ENCODE assay signal across 8 cellular contexts in the genomic region with DNA sequence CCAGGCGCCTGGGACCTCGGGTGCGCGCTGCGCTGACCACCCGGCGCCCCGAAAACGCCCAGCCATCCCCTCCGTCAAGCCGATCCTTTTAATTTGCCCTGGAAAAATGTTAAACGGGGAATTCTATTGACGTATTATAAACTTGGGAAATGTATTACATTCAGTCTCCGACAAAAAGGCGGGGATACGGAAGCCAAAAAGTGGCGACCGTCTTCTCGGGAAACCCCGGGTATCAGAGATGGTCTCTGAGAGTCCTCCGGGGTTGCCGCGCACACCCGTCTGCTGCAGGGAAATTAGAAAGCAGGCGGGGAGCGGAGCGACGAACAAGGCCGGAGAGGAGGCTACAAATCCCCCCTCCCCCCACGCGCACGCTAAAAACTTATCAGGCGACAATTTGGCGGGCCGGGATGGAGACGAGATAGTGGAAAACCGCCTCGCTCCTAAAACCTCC. TPM values are rescaled to one million over a fixed set of nuclear protein-coding genes. Genes with fewer than 3 reads are reported as not detected.
DNase-seq lines count a peak whose midpoint lies in the region; ATAC-seq, FAIRE-seq and TF ChIP-seq lines count a peak whose summit lies in the region.

No MANE protein-coding gene starts in this region.

- no peak for TF ChIP-seq EP300 in A549 (IDR thresholded peaks at IDR 0.05)

- FAIRE-seq in A549 (lab: Jason Lieb, UNC): no peak
- peak; percentile 73 for FAIRE-seq in HTR-8/SVneo (lab: Jason Lieb, UNC)
- FAIRE-seq in bronchial epithelial cell (lab: Jason Lieb, UNC): no peak

- POLR2A ChIA-PET in A549 (lab: Yijun Ruan, JAX): interaction anchor here (0.9 to 1.4 kb wide), 2 partner anchors 34 to 283 kb away, joined by 3 to 4 read pairs; no protein-coding TSS in a partner anchor

- TF ChIP-seq POLR2A in A549 (IDR thresholded peaks at IDR 0.05; ENCODE audit: low read length): no peak

- no peak for TF ChIP-seq RAD21 in A549 (conservative IDR thresholded peaks at IDR 0.05 in 1 of 2, IDR thresholded peaks at IDR 0.05 in 1 of 2)

- TF ChIP-seq CTCF in A549 (IDR thresholded peaks at IDR 0.05) (no peak), bronchial epithelial cell (IDR thresholded peaks at IDR 0.05; ENCODE audit: insufficient read depth, low read length, severe bottlenecking) (no peak)

- 3% methylated on average over 29 of the region's 38 CpGs for WGBS in A549 (ENCODE audit: missing lambda C conversion rate)
- 0% methylated on average over 13 to 19 of the region's 38 CpGs for WGBS in mesodermal cell (ENCODE audit: insufficient coverage in 2 of 2), 2 experiments

- H3K27ac ChIP-seq in A549 (peak overlapping the region; percentile 95 to 96), mesodermal cell (ENCODE audit: low read depth, low read length, severe bottlenecking) (peak overlapping the region; percentile 86)

- H3K9me3 ChIP-seq in A549: no peaks in the 10 kb centered on the region
- H3K9me3 ChIP-seq in mesodermal cell (ENCODE audit: control insufficient read depth, low read length): no peaks in the 10 kb centered on the region

- ATAC-seq in A549 (peak; percentile 53 to 55; a peak in 4 of 6 replicates), HG03196 (IDR thresholded peaks at IDR 0.05; ENCODE audit: unreplicated experiment) (no peak)

- H3K4me3 ChIP-seq in A549: peak overlapping the region; percentile 84
- peak overlapping the region; percentile 20 for H3K4me3 ChIP-seq in bronchial epithelial cell (ENCODE audit: low read depth, low read length)
- peak overlapping the region; percentile 99 for H3K4me3 ChIP-seq in mesodermal cell (ENCODE audit: extremely low read depth, insufficient read depth, low read length, poor library complexity, severe bottlenecking)

- H3K36me3 ChIP-seq in bronchial epithelial cell (ENCODE audit: control insufficient read depth, insufficient read depth, low read length) (no peaks in the 10 kb centered on the region), mesodermal cell (ENCODE audit: control insufficient read depth, insufficient read depth, low read length) (peaks cover 8% of the 10 kb centered on the region)

- CTCF ChIA-PET in A549 (lab: Yijun Ruan, JAX): interaction anchor here (0.6 to 2.5 kb wide), 56 partner anchors 8 to 997 kb away, joined by 3 to 45 read pairs (median 5); no protein-coding TSS in a partner anchor

- H3K4me2 ChIP-seq in A549: peak overlapping the region; percentile 92

- peak; percentile 28 to 42 for DNase-seq in A549 (ENCODE audit: low read depth in 1 of 2, low spot score in 1 of 2)
- DNase-seq in HTR-8/SVneo (ENCODE audit: insufficient read length, low spot score): no peak
- DNase-seq in bronchial epithelial cell (ENCODE audit: low read depth): no peak
- DNase-seq in glomerular visceral epithelial cell (ENCODE audit: extremely low spot score): no peak
- no peak for DNase-seq in NCI-H345 treated with DMSO at 0.1 percent for 48 hours (lab: John Stamatoyannopoulos, UW; ENCODE audit: unreplicated experiment)
- no peak for DNase-seq in superior temporal gyrus (ENCODE audit: extremely low spot score)

- peaks cover 22% of the 10 kb centered on the region for H3K27me3 ChIP-seq in bronchial epithelial cell (ENCODE audit: control insufficient read depth, insufficient read depth, low read length)

- H3K4me1 ChIP-seq in A549: peaks cover 30% of the 10 kb centered on the region
- peaks cover 20% of the 10 kb centered on the region for H3K4me1 ChIP-seq in mesodermal cell (ENCODE audit: control insufficient read depth, insufficient read depth, low read length, poor library complexity, severe bottlenecking)

TF ChIP-seq in A549, 52 proteins besides CTCF, POLR2A, EP300 and RAD21:
- TF ChIP-seq, protein P1, sequence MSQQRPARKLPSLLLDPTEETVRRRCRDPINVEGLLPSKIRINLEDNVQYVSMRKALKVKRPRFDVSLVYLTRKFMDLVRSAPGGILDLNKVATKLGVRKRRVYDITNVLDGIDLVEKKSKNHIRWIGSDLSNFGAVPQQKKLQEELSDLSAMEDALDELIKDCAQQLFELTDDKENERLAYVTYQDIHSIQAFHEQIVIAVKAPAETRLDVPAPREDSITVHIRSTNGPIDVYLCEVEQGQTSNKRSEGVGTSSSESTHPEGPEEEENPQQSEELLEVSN (IDR thresholded peaks at IDR 0.05; ENCODE audit: borderline replicate concordance, low read depth): peak; percentile 49; the same call in 1 of the 2 replicates
- TF ChIP-seq ZC3H11A (IDR thresholded peaks at IDR 0.05) (no peak), PHF8 (IDR thresholded peaks at IDR 0.05; ENCODE audit: borderline replicate concordance, low read depth) (no peak)

RNA-seq across cellular contexts. Expression of a gene that starts 1.5 kb away (rescaled TPM):
- polyA plus RNA-seq in A549 (2011; rRNA removed): 7.6 and 8.5 TPM in 2 replicates
- polyA plus RNA-seq in A549 (2012; cell fraction: cytosol; rRNA removed): 2.0 and 2.2 TPM in 2 replicates
- polyA plus RNA-seq in A549 (2012; cell fraction: nucleus; rRNA removed): 12.2 and 12.8 TPM in 2 replicates
- polyA plus RNA-seq in A549 (2017; fragmentation: RNase III; extraction: RNeasy Plus Mini Kit Qiagen cat#74134 plus additional on column Dnase treatment): 2.3 to 3.8 TPM (median 2.5 TPM) in 3 replicates
- 3.7 and 4.1 TPM in 2 replicates for polyA minus RNA-seq in A549 (2011; rRNA and poly(A)+ RNA removed)
- total RNA-seq in bronchial epithelial cell: 0.13 and 0.26 TPM in 2 replicates
- 44.4 TPM for polyA plus RNA-seq in mesodermal cell (2013, experiment 1 of 2)
- 39.6 TPM for polyA plus RNA-seq in mesodermal cell (2013, experiment 2 of 2)

RNA-seq across cellular contexts. Expression of a gene that starts 32.6 kb away (rescaled TPM):
- 23.3 and 23.6 TPM in 2 replicates for polyA plus RNA-seq in A549 (2011; rRNA removed)
- polyA plus RNA-seq in A549 (2012; cell fraction: cytosol; rRNA removed): 5.5 and 7.0 TPM in 2 replicates
- 7.2 and 9.0 TPM in 2 replicates for polyA plus RNA-seq in A549 (2012; cell fraction: nucleus; rRNA removed)
- 8.5 to 10.2 TPM (median 9.9 TPM) in 3 replicates for polyA plus RNA-seq in A549 (2017; fragmentation: RNase III; extraction: RNeasy Plus Mini Kit Qiagen cat#74134 plus additional on column Dnase treatment)
- 61.2 and 62.6 TPM in 2 replicates for polyA minus RNA-seq in A549 (2011; rRNA and poly(A)+ RNA removed)
- total RNA-seq in bronchial epithelial cell: 22.7 and 26.3 TPM in 2 replicates
- polyA plus RNA-seq in mesodermal cell (2013, experiment 1 of 2): 8.6 TPM
- polyA plus RNA-seq in mesodermal cell (2013, experiment 2 of 2): 7.2 TPM

Comparison
In these comparisons a context has a peak if more than half of its experiments do, and no peak if none do; other contexts are left out.
1. DNase-seq: peak in A549 (2 of 2); none in HTR-8/SVneo (single experiment), bronchial epithelial cell (single experiment), glomerular visceral epithelial cell (single experiment), NCI-H345 treated with DMSO at 0.1 percent for 48 hours (single experiment) and superior temporal gyrus (single experiment).
2. H3K4me3 ChIP-seq: peak in every context shown above with its lines; median percentile 99 in mesodermal cell; 84 in A549; 20 in bronchial epithelial cell.